In genomic region chr9:129888085-129888808, GRCh38 we compare ENCODE assay signal across 1 cellular context.
TF ChIP-seq lines count a peak whose summit lies in the region.

No MANE protein-coding gene starts in this region.

TF ChIP-seq in K562, 482 proteins besides CTCF, POLR2A, EP300 and RAD21 (continued from another document and continues in another):
- TF ChIP-seq ZBTB12 (CRISPR knock-in tag; IDR thresholded peaks at IDR 0.05) (no peak), FIP1L1 (IDR thresholded peaks at IDR 0.05; ENCODE audit: low read depth, low read length, poor library complexity, severe bottlenecking) (no peak), CHCHD3 (CRISPR knock-in tag; IDR thresholded peaks at IDR 0.05) (no peak), ZKSCAN8 (CRISPR knock-in tag; IDR thresholded peaks at IDR 0.05) (no peak), L3MBTL2 (IDR thresholded peaks at IDR 0.05) (no peak), SLC30A9 (CRISPR knock-in tag; IDR thresholded peaks at IDR 0.05) (no peak), TRIM24 (IDR thresholded peaks at IDR 0.05) (no peak), ZBTB43 (CRISPR knock-in tag; IDR thresholded peaks at IDR 0.05) (no peak), E2F6 (IDR thresholded peaks at IDR 0.05; ENCODE audit: borderline replicate concordance in 1 of 2, extremely low read depth in 1 of 2, insufficient read depth in 1 of 2, insufficient read length in 1 of 2, low read depth in 1 of 2, low read length in 1 of 2, poor library complexity in 1 of 2, severe bottlenecking in 1 of 2) (peak in 1 of 2 experiments; percentile 36), NCOR1 (IDR thresholded peaks at IDR 0.05) (no peak), HMGN3 (IDR thresholded peaks at IDR 0.05; ENCODE audit: borderline replicate concordance, extremely low read depth, insufficient read length, low read depth, low read length) (no peak), ZNF324 (CRISPR knock-in tag; IDR thresholded peaks at IDR 0.05) (no peak), YY1 (IDR thresholded peaks at IDR 0.05; ENCODE audit: borderline replicate concordance in 1 of 3, control insufficient read depth in 1 of 3, extremely low read depth in 1 of 3, insufficient read depth in 3 of 3, insufficient read length in 1 of 3, insufficient replicate concordance in 2 of 3, low read depth in 1 of 3, low read length in 2 of 3) (peak in 1 of 3 experiments; percentile 51), SIRT6 (IDR thresholded peaks at IDR 0.05; ENCODE audit: low read depth, low read length) (no peak), U2AF1 (optimal IDR thresholded peaks at IDR 0.05; ENCODE audit: low read depth, low read length) (no peak), SRSF1 (IDR thresholded peaks at IDR 0.05; ENCODE audit: low read depth, low read length) (no peak), CTCFL (IDR thresholded peaks at IDR 0.05; ENCODE audit: borderline replicate concordance, insufficient read depth, low read depth, low read length, poor library complexity, severe bottlenecking) (no peak), FOXJ3 (CRISPR knock-in tag; IDR thresholded peaks at IDR 0.05) (no peak), NFRKB (IDR thresholded peaks at IDR 0.05; ENCODE audit: low read depth) (no peak), LARP7 (IDR thresholded peaks at IDR 0.05) (no peak), NR1H2 (CRISPR knock-in tag; IDR thresholded peaks at IDR 0.05) (no peak), ZBTB8A (IDR thresholded peaks at IDR 0.05; ENCODE audit: partially characterized antibody) (no peak), ZFP30 (CRISPR knock-in tag; IDR thresholded peaks at IDR 0.05; ENCODE audit: borderline replicate concordance) (no peak), OTX1 (CRISPR knock-in tag; IDR thresholded peaks at IDR 0.05) (no peak), ZNF280B (CRISPR knock-in tag; IDR thresholded peaks at IDR 0.05) (no peak), TEAD1 (CRISPR knock-in tag; IDR thresholded peaks at IDR 0.05) (0 out of 4 replicates have a peak, but pooled peaks of 1 of the 2 experiments have one; percentile 23), MYC (IDR thresholded peaks at IDR 0.05; ENCODE audit: low read depth, low read length) (no peak), MYC (CRISPR knock-in tag; IDR thresholded peaks at IDR 0.05; ENCODE audit: borderline replicate concordance, low read depth) (peak; percentile 57; the same call in 1 of the 2 replicates), KDM2B (CRISPR knock-in tag; IDR thresholded peaks at IDR 0.05) (no peak), TGIF2 (CRISPR knock-in tag; IDR thresholded peaks at IDR 0.05) (no peak), MECOM (CRISPR knock-in tag; IDR thresholded peaks at IDR 0.05) (no peak), SIN3B (IDR thresholded peaks at IDR 0.05; ENCODE audit: low read depth) (no peak), ZNF707 (CRISPR knock-in tag; conservative IDR thresholded peaks at IDR 0.05) (no peak), AFF4 (CRISPR knock-in tag; IDR thresholded peaks at IDR 0.05) (no peak), TBP (optimal IDR thresholded peaks at IDR 0.05; ENCODE audit: low read depth, low read length) (peak; percentile 1), HNRNPUL1 (IDR thresholded peaks at IDR 0.05; ENCODE audit: low read length) (no peak), RBM25 (IDR thresholded peaks at IDR 0.05; ENCODE audit: low read depth, low read length, severe bottlenecking) (no peak), ZNF124 (CRISPR knock-in tag; IDR thresholded peaks at IDR 0.05) (no peak), ZNF407 (IDR thresholded peaks at IDR 0.05; ENCODE audit: low read depth) (no peak), POLR2B (IDR thresholded peaks at IDR 0.05; ENCODE audit: low read depth, partially characterized antibody) (no peak), CREM (IDR thresholded peaks at IDR 0.05; ENCODE audit: low read depth) (no peak), GMEB1 (CRISPR knock-in tag; IDR thresholded peaks at IDR 0.05) (0 out of 2 replicates have a peak, but pooled peaks have one; percentile 15), HSF4 (CRISPR knock-in tag; IDR thresholded peaks at IDR 0.05; ENCODE audit: borderline replicate concordance) (no peak), ZNF717 (CRISPR knock-in tag; IDR thresholded peaks at IDR 0.05) (no peak), ZNF239 (CRISPR knock-in tag; IDR thresholded peaks at IDR 0.05) (no peak), STAT5A (IDR thresholded peaks at IDR 0.05; ENCODE audit: borderline replicate concordance, low read length) (no peak)
